ENCODE assay signal across 1 cellular context in the genomic region with DNA sequence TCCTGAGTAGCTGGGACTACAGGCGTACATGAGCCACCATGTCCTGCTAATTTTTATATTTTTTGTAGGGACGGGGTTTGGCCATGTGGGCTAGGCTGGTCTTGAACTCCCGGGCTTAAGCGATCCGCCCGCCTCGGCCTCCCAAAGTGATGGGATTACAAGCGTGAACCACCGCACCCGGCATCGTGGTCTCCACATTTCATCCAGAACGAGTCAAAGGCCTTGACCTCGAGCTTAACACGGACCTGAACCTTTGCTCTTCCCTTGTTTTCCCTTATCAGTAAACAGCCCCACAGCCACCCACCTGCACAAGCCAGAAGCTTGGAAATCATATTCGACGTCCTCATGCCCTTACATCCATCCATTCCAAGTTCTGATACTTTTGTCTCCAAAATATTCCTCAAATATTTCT.
TF ChIP-seq lines count a peak whose summit lies in the region.

No MANE protein-coding gene starts in this region.

TF ChIP-seq in HepG2, 621 proteins besides CTCF, POLR2A, EP300 and RAD21 (continued from another document and continues in another):
- TF ChIP-seq MAF1 (CRISPR knock-in tag; IDR thresholded peaks at IDR 0.05; ENCODE audit: borderline replicate concordance) (no peak), MXD1 (CRISPR knock-in tag; IDR thresholded peaks at IDR 0.05) (0 out of 2 replicates have a peak, but pooled peaks have one; percentile 68), U2AF2 (IDR thresholded peaks at IDR 0.05; ENCODE audit: low read depth, low read length) (no peak), ZKSCAN1 (IDR thresholded peaks at IDR 0.05; ENCODE audit: low read length) (no peak), MED8 (CRISPR knock-in tag; IDR thresholded peaks at IDR 0.05; ENCODE audit: insufficient replicate concordance) (no peak), POLR2AphosphoS5 (IDR thresholded peaks at IDR 0.05; ENCODE audit: low read depth, low read length) (peak; percentile 51), HINFP (CRISPR knock-in tag; IDR thresholded peaks at IDR 0.05; ENCODE audit: low read depth) (peak; percentile 82), ARNTL (CRISPR knock-in tag; IDR thresholded peaks at IDR 0.05) (peak; percentile 25; the same call in 1 of the 2 replicates), ZNF30 (CRISPR knock-in tag; IDR thresholded peaks at IDR 0.05) (0 out of 2 replicates have a peak, but pooled peaks have one; percentile 35), WIZ (CRISPR knock-in tag; IDR thresholded peaks at IDR 0.05) (no peak), RFX1 (IDR thresholded peaks at IDR 0.05) (no peak), ZFYVE20 (CRISPR knock-in tag; IDR thresholded peaks at IDR 0.05; ENCODE audit: borderline replicate concordance, low read depth) (no peak), TRIM24 (CRISPR knock-in tag; IDR thresholded peaks at IDR 0.05) (no peak), HMGXB4 (CRISPR knock-in tag; IDR thresholded peaks at IDR 0.05; ENCODE audit: borderline replicate concordance in 1 of 2, low read depth in 1 of 2) (peak in 1 of 2 experiments; percentile 70; a peak in 1 of 4 replicates), HIVEP1 (CRISPR knock-in tag; IDR thresholded peaks at IDR 0.05) (no peak), KAT2B (IDR thresholded peaks at IDR 0.05; ENCODE audit: borderline replicate concordance, low read depth, low read length) (no peak), ZNF329 (CRISPR knock-in tag; IDR thresholded peaks at IDR 0.05; ENCODE audit: low read depth) (0 out of 2 replicates have a peak, but pooled peaks have one; percentile 68), ZNF224 (CRISPR knock-in tag; IDR thresholded peaks at IDR 0.05) (peak; percentile 88; the same call in 1 of the 2 replicates), ZNF318 (CRISPR knock-in tag; IDR thresholded peaks at IDR 0.05) (no peak), ZNF10 (CRISPR knock-in tag; IDR thresholded peaks at IDR 0.05; ENCODE audit: borderline replicate concordance, low read depth) (no peak)
- TF ChIP-seq, protein P1, sequence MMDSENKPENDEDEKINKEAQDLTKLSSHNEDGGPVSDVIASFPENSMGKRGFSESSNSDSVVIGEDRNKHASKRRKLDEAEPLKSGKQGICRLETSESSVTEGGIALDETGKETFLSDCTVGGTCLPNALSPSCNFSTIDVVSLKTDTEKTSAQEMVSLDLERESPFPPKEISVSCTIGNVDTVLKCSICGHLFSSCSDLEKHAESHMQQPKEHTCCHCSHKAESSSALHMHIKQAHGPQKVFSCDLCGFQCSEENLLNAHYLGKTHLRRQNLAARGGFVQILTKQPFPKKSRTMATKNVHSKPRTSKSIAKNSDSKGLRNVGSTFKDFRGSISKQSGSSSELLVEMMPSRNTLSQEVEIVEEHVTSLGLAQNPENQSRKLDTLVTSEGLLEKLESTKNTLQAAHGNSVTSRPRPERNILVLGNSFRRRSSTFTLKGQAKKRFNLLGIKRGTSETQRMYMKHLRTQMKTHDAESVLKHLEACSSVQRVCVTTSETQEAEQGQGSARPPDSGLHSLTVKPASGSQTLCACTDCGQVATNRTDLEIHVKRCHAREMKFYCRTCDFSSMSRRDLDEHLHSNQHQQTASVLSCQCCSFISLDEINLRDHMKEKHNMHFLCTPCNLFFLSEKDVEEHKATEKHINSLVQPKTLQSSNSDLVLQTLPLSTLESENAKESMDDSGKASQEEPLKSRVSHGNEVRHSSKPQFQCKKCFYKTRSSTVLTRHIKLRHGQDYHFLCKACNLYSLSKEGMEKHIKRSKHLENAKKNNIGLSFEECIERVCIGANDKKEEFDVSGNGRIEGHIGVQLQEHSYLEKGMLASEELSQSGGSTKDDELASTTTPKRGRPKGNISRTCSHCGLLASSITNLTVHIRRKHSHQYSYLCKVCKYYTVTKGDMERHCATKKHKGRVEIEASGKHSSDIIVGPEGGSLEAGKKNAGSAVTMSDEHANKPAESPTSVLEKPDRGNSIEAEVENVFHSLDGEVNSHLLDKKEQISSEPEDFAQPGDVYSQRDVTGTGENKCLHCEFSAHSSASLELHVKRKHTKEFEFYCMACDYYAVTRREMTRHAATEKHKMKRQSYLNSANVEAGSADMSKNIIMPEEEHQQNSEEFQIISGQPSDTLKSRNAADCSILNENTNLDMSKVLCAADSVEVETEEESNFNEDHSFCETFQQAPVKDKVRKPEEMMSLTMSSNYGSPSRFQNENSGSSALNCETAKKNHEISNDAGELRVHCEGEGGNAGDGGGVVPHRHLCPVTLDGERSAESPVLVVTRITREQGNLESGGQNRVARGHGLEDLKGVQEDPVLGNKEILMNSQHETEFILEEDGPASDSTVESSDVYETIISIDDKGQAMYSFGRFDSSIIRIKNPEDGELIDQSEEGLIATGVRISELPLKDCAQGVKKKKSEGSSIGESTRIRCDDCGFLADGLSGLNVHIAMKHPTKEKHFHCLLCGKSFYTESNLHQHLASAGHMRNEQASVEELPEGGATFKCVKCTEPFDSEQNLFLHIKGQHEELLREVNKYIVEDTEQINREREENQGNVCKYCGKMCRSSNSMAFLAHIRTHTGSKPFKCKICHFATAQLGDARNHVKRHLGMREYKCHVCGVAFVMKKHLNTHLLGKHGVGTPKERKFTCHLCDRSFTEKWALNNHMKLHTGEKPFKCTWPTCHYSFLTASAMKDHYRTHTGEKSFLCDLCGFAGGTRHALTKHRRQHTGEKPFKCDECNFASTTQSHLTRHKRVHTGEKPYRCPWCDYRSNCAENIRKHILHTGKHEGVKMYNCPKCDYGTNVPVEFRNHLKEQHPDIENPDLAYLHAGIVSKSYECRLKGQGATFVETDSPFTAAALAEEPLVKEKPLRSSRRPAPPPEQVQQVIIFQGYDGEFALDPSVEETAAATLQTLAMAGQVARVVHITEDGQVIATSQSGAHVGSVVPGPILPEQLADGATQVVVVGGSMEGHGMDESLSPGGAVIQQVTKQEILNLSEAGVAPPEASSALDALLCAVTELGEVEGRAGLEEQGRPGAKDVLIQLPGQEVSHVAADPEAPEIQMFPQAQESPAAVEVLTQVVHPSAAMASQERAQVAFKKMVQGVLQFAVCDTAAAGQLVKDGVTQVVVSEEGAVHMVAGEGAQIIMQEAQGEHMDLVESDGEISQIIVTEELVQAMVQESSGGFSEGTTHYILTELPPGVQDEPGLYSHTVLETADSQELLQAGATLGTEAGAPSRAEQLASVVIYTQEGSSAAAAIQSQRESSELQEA (CRISPR knock-in tag; IDR thresholded peaks at IDR 0.05; ENCODE audit: not compliant biosample characterization) = no peak
- TF ChIP-seq, protein P2, sequence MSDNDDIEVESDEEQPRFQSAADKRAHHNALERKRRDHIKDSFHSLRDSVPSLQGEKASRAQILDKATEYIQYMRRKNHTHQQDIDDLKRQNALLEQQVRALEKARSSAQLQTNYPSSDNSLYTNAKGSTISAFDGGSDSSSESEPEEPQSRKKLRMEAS (IDR thresholded peaks at IDR 0.05) = peak; percentile 94
- TF ChIP-seq, protein P3, sequence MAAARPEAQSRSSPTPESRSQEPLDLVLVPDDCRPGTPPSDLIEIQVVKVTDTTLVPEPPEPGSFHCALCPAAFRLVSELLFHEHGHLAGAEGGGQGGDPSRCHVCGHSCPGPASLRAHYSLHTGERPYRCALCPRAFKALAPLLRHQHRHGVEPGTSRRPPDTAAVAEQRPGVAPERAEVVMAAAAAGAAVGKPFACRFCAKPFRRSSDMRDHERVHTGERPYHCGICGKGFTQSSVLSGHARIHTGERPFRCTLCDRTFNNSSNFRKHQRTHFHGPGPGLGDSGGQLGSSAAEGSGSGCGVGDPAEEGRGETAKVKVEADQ (CRISPR knock-in tag; IDR thresholded peaks at IDR 0.05; ENCODE audit: borderline replicate concordance) = no peak; the same call in 1 of the 2 replicates
- TF ChIP-seq, protein P4, sequence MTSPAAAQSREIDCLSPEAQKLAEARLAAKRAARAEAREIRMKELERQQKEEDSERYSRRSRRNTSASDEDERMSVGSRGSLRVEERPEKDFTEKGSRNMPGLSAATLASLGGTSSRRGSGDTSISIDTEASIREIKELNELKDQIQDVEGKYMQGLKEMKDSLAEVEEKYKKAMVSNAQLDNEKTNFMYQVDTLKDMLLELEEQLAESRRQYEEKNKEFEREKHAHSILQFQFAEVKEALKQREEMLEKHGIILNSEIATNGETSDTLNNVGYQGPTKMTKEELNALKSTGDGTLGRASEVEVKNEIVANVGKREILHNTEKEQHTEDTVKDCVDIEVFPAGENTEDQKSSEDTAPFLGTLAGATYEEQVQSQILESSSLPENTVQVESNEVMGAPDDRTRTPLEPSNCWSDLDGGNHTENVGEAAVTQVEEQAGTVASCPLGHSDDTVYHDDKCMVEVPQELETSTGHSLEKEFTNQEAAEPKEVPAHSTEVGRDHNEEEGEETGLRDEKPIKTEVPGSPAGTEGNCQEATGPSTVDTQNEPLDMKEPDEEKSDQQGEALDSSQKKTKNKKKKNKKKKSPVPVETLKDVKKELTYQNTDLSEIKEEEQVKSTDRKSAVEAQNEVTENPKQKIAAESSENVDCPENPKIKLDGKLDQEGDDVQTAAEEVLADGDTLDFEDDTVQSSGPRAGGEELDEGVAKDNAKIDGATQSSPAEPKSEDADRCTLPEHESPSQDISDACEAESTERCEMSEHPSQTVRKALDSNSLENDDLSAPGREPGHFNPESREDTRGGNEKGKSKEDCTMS (CRISPR knock-in tag; conservative IDR thresholded peaks at IDR 0.05) = no peak
